2 cellular contexts compared by ENCODE assay signal in genomic region chr1:181594553-181594952, GRCh38.
TF ChIP-seq lines count a peak whose summit lies in the region.

No MANE protein-coding gene starts in this region.

TF ChIP-seq in HepG2, 621 proteins besides CTCF, POLR2A, EP300 and RAD21 (continued from another document):
- TF ChIP-seq HMGXB3 (CRISPR knock-in tag; IDR thresholded peaks at IDR 0.05; ENCODE audit: borderline replicate concordance) (no peak), USF2 (IDR thresholded peaks at IDR 0.05; ENCODE audit: low read depth, low read length) (peak; percentile 60), USF2 (CRISPR knock-in tag; IDR thresholded peaks at IDR 0.05; ENCODE audit: borderline replicate concordance) (no peak), ZNF589 (CRISPR knock-in tag; conservative IDR thresholded peaks at IDR 0.05) (no peak), ZFY (CRISPR knock-in tag; IDR thresholded peaks at IDR 0.05) (no peak), ZNF331 (CRISPR knock-in tag; IDR thresholded peaks at IDR 0.05) (no peak), POLR2G (IDR thresholded peaks at IDR 0.05; ENCODE audit: low read depth, low read length) (no peak)

TF ChIP-seq in GM12878, 131 proteins besides CTCF, POLR2A, EP300 and RAD21 (continued from another document):
- TF ChIP-seq BHLHE40 (IDR thresholded peaks at IDR 0.05; ENCODE audit: borderline replicate concordance in 1 of 2, low read depth in 2 of 2, low read length in 1 of 2) (0 out of 4 replicates have a peak, but pooled peaks of 1 of the 2 experiments have one; percentile 6), RAD51 (IDR thresholded peaks at IDR 0.05) (0 out of 2 replicates have a peak, but pooled peaks have one; percentile 36), MYC (IDR thresholded peaks at IDR 0.05; ENCODE audit: insufficient read depth, insufficient read length, insufficient replicate concordance, low read length, severe bottlenecking) (no peak)
